34 cellular contexts compared by ENCODE assay signal in the genomic region with DNA sequence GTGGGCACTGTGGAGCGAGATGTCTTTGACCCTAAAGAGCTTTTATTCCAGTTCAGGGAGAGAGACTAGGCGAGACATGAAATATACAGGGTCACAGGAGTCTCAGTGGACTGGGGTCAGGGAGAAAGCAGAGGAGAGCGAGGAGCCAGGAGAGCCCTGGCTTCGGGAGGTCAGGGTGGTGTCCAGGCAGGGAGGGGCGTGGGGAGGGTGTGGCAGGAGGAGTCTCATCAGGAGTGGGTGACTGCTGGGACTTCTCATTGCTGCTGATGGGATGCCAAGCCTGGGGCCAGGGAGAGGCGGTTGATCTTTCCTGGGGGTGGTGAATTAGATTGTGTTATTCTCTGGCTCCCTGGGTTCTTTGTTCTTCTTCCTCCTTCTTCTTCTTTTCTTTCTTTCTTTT.
"Had no signal": no experiment of that assay in that cellular context is flagged by ENCODE, and none has a peak within 500 bp of the region (broad histone marks: within the 10 kb centered on the region; RNA-seq: fewer than 3 reads in every experiment).

No MANE protein-coding gene starts in this region.

- H3K9me3 ChIP-seq: body of pancreas, breast epithelium, esophagus squamous epithelium had no signal

- H3K27ac Mint-ChIP-seq: activated B cell treated with CpG ODN at 0.5 μM for 24 hours; activated CD8-positive, alpha-beta T cell treated with anti-CD3 and anti-CD28 coated beads for 36 hours; activated naive CD8-positive, alpha-beta T cell; activated T-helper 17 cell treated with anti-CD3 and anti-CD28 coated beads, Interleukin-2, amount 50 U/mL, for 72 hours; effector memory CD8-positive, alpha-beta T cell; T-helper 17 cell; T-helper 2 cell treated with Interferon-gamma antibody and Interleukin-4, amounts not matched to agents 5 μg/mL and 100 μg/mL, for 36 hours had no signal

- H3K36me3 Mint-ChIP-seq: activated naive CD8-positive, alpha-beta T cell had no signal

- H3K9me3 Mint-ChIP-seq: activated B cell treated with CpG ODN at 0.5 μM for 24 hours; activated CD8-positive, alpha-beta T cell treated with anti-CD3 and anti-CD28 coated beads for 36 hours; activated T-cell treated with anti-CD3 and anti-CD28 coated beads, Interleukin-2, amount 50 U/mL, for 4 hours; activated T-helper 17 cell treated with anti-CD3 and anti-CD28 coated beads, Interleukin-2, amount 50 U/mL, for 72 hours; effector memory CD8-positive, alpha-beta T cell; T-helper 2 cell treated with Interferon-gamma antibody and Interleukin-4, amounts not matched to agents 5 μg/mL and 100 μg/mL, for 36 hours had no signal

- H3K4me1 Mint-ChIP-seq: activated B cell treated with CpG ODN at 0.5 μM for 24 hours; activated T-helper 17 cell treated with anti-CD3 and anti-CD28 coated beads, Interleukin-2, amount 50 U/mL, for 72 hours had no signal

- H3K4me3 ChIP-seq: body of pancreas, breast epithelium, cardiac muscle cell, esophagus squamous epithelium had no signal

- H3K4me1 ChIP-seq: breast epithelium had no signal

- H3K27me3 ChIP-seq: body of pancreas, breast epithelium, cardiac muscle cell, esophagus squamous epithelium had no signal

- DNase-seq: activated B cell treated with CpG ODN at 0.5 μM for 24 hours; activated CD4-positive, alpha-beta T cell treated with anti-CD3 and anti-CD28 coated beads for 48 hours; activated CD4-positive, alpha-beta T cell treated with anti-CD3 and anti-CD28 coated beads, Interleukin-2, amount 50 U/mL, for 1 hour; activated CD4-positive, alpha-beta T cell treated with anti-CD3 and anti-CD28 coated beads, Interleukin-2, amount 50 U/mL, for 48 hours; activated CD8-positive, alpha-beta memory T cell treated with anti-CD3 and anti-CD28 coated beads for 24 hours; activated CD8-positive, alpha-beta T cell treated with anti-CD3 and anti-CD28 coated beads for 36 hours; activated effector memory CD4-positive, alpha-beta T cell treated with Interleukin-2 at 50 U/mL for 16 hours; activated gamma-delta T cell treated with Interleukin-2 at 50 U/mL for 16 hours; activated naive CD4-positive, alpha-beta T cell treated with anti-CD3 and anti-CD28 coated beads, Interleukin-2, amount 50 U/mL, for 16 hours; activated naive CD4-positive, alpha-beta T cell treated with Interleukin-2 at 50 U/mL for 16 hours; activated T-cell treated with anti-CD3 and anti-CD28 coated beads, Interleukin-2, amount 50 U/mL, for 4 hours; amygdala; aorta; body of pancreas; central memory CD4-positive, alpha-beta T cell; cerebellar nuclear complex; cortex of kidney; dermis blood vessel endothelial cell; effector CD4-positive, alpha-beta T cell; effector memory CD8-positive, alpha-beta T cell; erythroblast; esophagus squamous epithelium; foreskin melanocyte; head of caudate nucleus; T-helper 1 cell; T-helper 17 cell; T1000; WERI-Rb-1 had no signal

- H3K27me3 Mint-ChIP-seq: activated B cell treated with CpG ODN at 0.5 μM for 24 hours; activated CD8-positive, alpha-beta T cell treated with anti-CD3 and anti-CD28 coated beads for 36 hours; activated naive CD8-positive, alpha-beta T cell; activated T-helper 17 cell treated with anti-CD3 and anti-CD28 coated beads, Interleukin-2, amount 50 U/mL, for 72 hours; T-helper 17 cell had no signal

- H3K27ac ChIP-seq: body of pancreas, breast epithelium, cardiac muscle cell, esophagus squamous epithelium, WERI-Rb-1 had no signal

- H3K4me3 Mint-ChIP-seq: activated B cell treated with CpG ODN at 0.5 μM for 24 hours; activated CD8-positive, alpha-beta T cell treated with anti-CD3 and anti-CD28 coated beads for 36 hours; activated naive CD8-positive, alpha-beta T cell; activated T-cell treated with anti-CD3 and anti-CD28 coated beads, Interleukin-2, amount 50 U/mL, for 4 hours; activated T-helper 17 cell treated with anti-CD3 and anti-CD28 coated beads, Interleukin-2, amount 50 U/mL, for 72 hours; effector memory CD8-positive, alpha-beta T cell; T-helper 17 cell; T-helper 2 cell treated with Interferon-gamma antibody and Interleukin-4, amounts not matched to agents 5 μg/mL and 100 μg/mL, for 36 hours had no signal

- ATAC-seq: activated CD4-positive, CD25-positive, alpha-beta regulatory T cell treated with anti-CD3 and anti-CD28 coated beads, Interleukin-2, amount 50 U/mL, for 24 hours; activated CD8-positive, alpha-beta T cell treated with anti-CD3 and anti-CD28 coated beads for 36 hours; activated T-cell treated with anti-CD3 and anti-CD28 coated beads, Interleukin-2, amount 50 U/mL, for 4 hours; activated T-helper 17 cell treated with anti-CD3 and anti-CD28 coated beads, Interleukin-2, amount 50 U/mL, for 72 hours; body of pancreas; effector memory CD8-positive, alpha-beta T cell; T-helper 17 cell had no signal

- H3K36me3 ChIP-seq: breast epithelium, cardiac muscle cell, esophagus squamous epithelium, WERI-Rb-1 had no signal
